ENCODE assay signal across 8 cellular contexts in genomic region chr10:73873163-73873842, GRCh38. TPM values are rescaled to one million over a fixed set of nuclear protein-coding genes. Genes with fewer than 3 reads are reported as not detected.
A peak's percentile ranks its signal among the peaks of the same experiment; 100 is the strongest.
DNase-seq lines count a peak whose midpoint lies in the region; ATAC-seq, FAIRE-seq and TF ChIP-seq lines count a peak whose summit lies in the region.

No MANE protein-coding gene starts in this region.

- H3K4me3 Mint-ChIP-seq in activated naive CD4-positive, alpha-beta T cell treated with anti-CD3 and anti-CD28 coated beads, Interleukin-2, amount 10 ng/mL, durations not matched to agents 7 days and 5 days: peak overlapping the region; percentile 77
- peak overlapping the region; percentile 83 for H3K4me3 Mint-ChIP-seq in memory B cell

- H2AFZ ChIP-seq in GM12878 (ENCODE audit: control insufficient read depth, low read depth, low read length): no peak overlapping the region

- CTCF ChIA-PET in activated naive CD4-positive, alpha-beta T cell treated with anti-CD3 and anti-CD28 coated beads, Interleukin-2, amount 10 ng/mL, durations not matched to agents 7 days and 5 days (lab: Charles Lee): interaction anchor here (1.0 to 11.8 kb wide), 2 partner anchors 8 to 22 kb away, joined by 4 to 406 read pairs; no protein-coding TSS in a partner anchor
- CTCF ChIA-PET in GM12878 (lab: Yijun Ruan, JAX): interaction anchor here (1.2 to 10.9 kb wide), 5 partner anchors 14 to 67 kb away, joined by 3 to 440 read pairs (median 7); no protein-coding TSS in a partner anchor

- SMC1A ChIA-PET in GM12878 (lab: Charles Lee; ENCODE audit: uncharacterized antibody, unreplicated experiment): interaction anchor here (1.9 kb wide), 1 partner anchor 24 kb away, joined by 4 read pairs; no protein-coding TSS in a partner anchor

- no peak for TF ChIP-seq CTCF in GM12878 (IDR thresholded peaks at IDR 0.05 in 2 of 3, conservative IDR thresholded peaks at IDR 0.05 in 1 of 3; ENCODE audit: control insufficient read depth in 2 of 3, extremely low read depth in 1 of 3, insufficient read depth in 1 of 3, low read depth in 3 of 3, low read length in 3 of 3)
- TF ChIP-seq CTCF in transverse colon (IDR thresholded peaks at IDR 0.05): no peak

- peaks cover 42% of the 10 kb centered on the region for H3K36me3 Mint-ChIP-seq in activated naive CD4-positive, alpha-beta T cell treated with anti-CD3 and anti-CD28 coated beads, Interleukin-2, amount 10 ng/mL, durations not matched to agents 7 days and 5 days
- peaks cover 6% of the 10 kb centered on the region for H3K36me3 Mint-ChIP-seq in memory B cell

- POLR2A ChIA-PET in GM12878 (lab: Charles Lee): interaction anchor here (0.8 kb wide), 1 partner anchor 16 kb away, joined by 3 read pairs; no protein-coding TSS in a partner anchor

- in situ Hi-C loops in GM12878 (cut with MboI) (no loop called here), transverse colon (cut with MboI; ENCODE audit: low pct_ligation_motif_present in 1 of 4, low pct_unique_long_range_greater_than_20kb in 1 of 4, low sequenced_read_pairs in 3 of 4) (no loop called here)

- no peak for ATAC-seq in GM12878
- no peak for ATAC-seq in memory B cell (ENCODE audit: low read depth)
- ATAC-seq in GM21360 (IDR thresholded peaks at IDR 0.05; ENCODE audit: unreplicated experiment): no peak
- ATAC-seq in GM19397 (IDR thresholded peaks at IDR 0.05; ENCODE audit: unreplicated experiment): no peak

- no TSS peak for BruUV-seq in GM12878 (replicated peaks; lab: Mats Ljungman, UMichigan)

- H4K20me1 ChIP-seq in GM12878 (ENCODE audit: control insufficient read depth, insufficient read depth): no peaks in the 10 kb centered on the region

- TF ChIP-seq POLR2A in GM12878 (IDR thresholded peaks at IDR 0.05; ENCODE audit: low read depth, low read length) (no peak), transverse colon (IDR thresholded peaks at IDR 0.05) (no peak)

- intact Hi-C loops in GM12878 (cut with micrococcal nuclease; ENCODE audit: unreplicated experiment) (no loop called here), transverse colon (cut with DNase I; ENCODE audit: low total_unique reads) (loop anchor here (2.0 kb wide), 1 partner anchor 25 kb away; no protein-coding TSS in a partner anchor)

- H3K79me2 ChIP-seq in GM12878 (ENCODE audit: control insufficient read depth, insufficient read depth, low read length): peaks cover 6% of the 10 kb centered on the region

- H3K9me3 Mint-ChIP-seq in activated naive CD4-positive, alpha-beta T cell treated with anti-CD3 and anti-CD28 coated beads, Interleukin-2, amount 10 ng/mL, durations not matched to agents 7 days and 5 days: no peaks in the 10 kb centered on the region
- H3K9me3 Mint-ChIP-seq in memory B cell: no peaks in the 10 kb centered on the region

- no peak for DNase-seq in activated naive CD4-positive, alpha-beta T cell treated with anti-CD3 and anti-CD28 coated beads, Interleukin-2, amount 10 ng/mL, durations not matched to agents 7 days and 5 days
- no peak for DNase-seq in activated naive CD4-positive, alpha-beta T cell treated with anti-CD3 and anti-CD28 coated beads, Interleukin-2, amount 50 U/mL, for 16 hours
- DNase-seq in GM12878 (ENCODE audit: low read depth, low spot score) (no peak), memory B cell (ENCODE audit: low spot score in 2 of 2) (no peak), transverse colon (no peak)
- DNase-seq in effector CD8-positive, alpha-beta T cell (lab: John Stamatoyannopoulos, UW): no peak

- peak overlapping the region; percentile 77 for H3K4me2 ChIP-seq in GM12878 (ENCODE audit: control insufficient read depth, insufficient read depth)

- TF ChIP-seq EP300 in GM12878 (IDR thresholded peaks at IDR 0.05; ENCODE audit: borderline replicate concordance in 1 of 2, control insufficient read depth in 1 of 2, low read depth in 2 of 2, low read length in 2 of 2) (no peak), transverse colon (IDR thresholded peaks at IDR 0.05; ENCODE audit: low read depth) (no peak)

- H3K27ac ChIP-seq in GM12878 (ENCODE audit: control insufficient read depth, insufficient read depth): no peak overlapping the region
- H3K27ac ChIP-seq in transverse colon: peak overlapping the region; percentile 79 to 90 (median 88)

- no peak for TF ChIP-seq RAD21 in GM12878 (IDR thresholded peaks at IDR 0.05; ENCODE audit: insufficient read depth, low read depth, low read length)

- H3K27me3 ChIP-seq in GM12878 (replicated peaks in 1 of 2; ENCODE audit: control insufficient read depth in 2 of 2, insufficient read depth in 2 of 2, low read length in 1 of 2) (no peaks in the 10 kb centered on the region), transverse colon (no peaks in the 10 kb centered on the region)

- H3K9me3 ChIP-seq in GM12878 (replicated peaks; ENCODE audit: control insufficient read depth, insufficient read depth, low read length) (no peaks in the 10 kb centered on the region), transverse colon (no peaks in the 10 kb centered on the region)

- peaks cover 70% of the 10 kb centered on the region for H3K4me1 Mint-ChIP-seq in activated naive CD4-positive, alpha-beta T cell treated with anti-CD3 and anti-CD28 coated beads, Interleukin-2, amount 10 ng/mL, durations not matched to agents 7 days and 5 days
- peaks cover 27% of the 10 kb centered on the region for H3K4me1 Mint-ChIP-seq in memory B cell

- no peaks in the 10 kb centered on the region for H3K27me3 Mint-ChIP-seq in activated naive CD4-positive, alpha-beta T cell treated with anti-CD3 and anti-CD28 coated beads, Interleukin-2, amount 10 ng/mL, durations not matched to agents 7 days and 5 days
- H3K27me3 Mint-ChIP-seq in memory B cell: no peaks in the 10 kb centered on the region

- no peak overlapping the region; the same call in 1 of the 2 replicates for H3K9ac ChIP-seq in GM12878 (ENCODE audit: control insufficient read depth, insufficient read depth, low read length)

- H3K36me3 ChIP-seq in GM12878 (ENCODE audit: control insufficient read depth in 2 of 2, insufficient read depth in 2 of 2, low read length in 1 of 2) (no peaks in the 10 kb centered on the region), transverse colon (no peaks in the 10 kb centered on the region)

- H3K27ac Mint-ChIP-seq in activated naive CD4-positive, alpha-beta T cell treated with anti-CD3 and anti-CD28 coated beads, Interleukin-2, amount 10 ng/mL, durations not matched to agents 7 days and 5 days: peak overlapping the region; percentile 79
- H3K27ac Mint-ChIP-seq in memory B cell: peak overlapping the region; percentile 21

- H3K4me1 ChIP-seq in GM12878 (ENCODE audit: control insufficient read depth, insufficient read depth, low read length) (peaks cover 13% of the 10 kb centered on the region), transverse colon (peaks cover 24 to 59% (median 46%) of the 10 kb centered on the region in 4 donors)

- 44% methylated on average over 22 of the region's 32 CpGs for WGBS in GM12878 (ENCODE audit: insufficient coverage, insufficient replicate concordance, low lambda C conversion rate, missing lambda C conversion rate)
- WGBS in transverse colon (ENCODE audit: low coverage in 1 of 2), 2 donors: 21 to 36% methylated on average over 5 to 29 of the region's 32 CpGs

- H3K4me3 ChIP-seq in GM12878: peak overlapping the region; percentile 68
- H3K4me3 ChIP-seq in transverse colon: peak overlapping the region; percentile 80 to 96 (median 86)

- FAIRE-seq in GM12878 (lab: Jason Lieb, UNC): no peak

- RAD21 ChIA-PET in GM12878 (lab: Charles Lee; ENCODE audit: unreplicated experiment): interaction anchor here (0.6 to 21.4 kb wide), 5 partner anchors 11 to 66 kb away, joined by 3 to 616 read pairs (median 149); no protein-coding TSS in a partner anchor

RNA-seq across cellular contexts. Expression of gene CAMK2G, which starts 1.1 kb away (rescaled TPM):
- 42.9 and 44.2 TPM in 2 replicates for total RNA-seq in GM12878 (2013; cell fraction: nucleolus; rRNA removed)
- total RNA-seq in GM12878 (2014; rRNA removed) (15.9 and 18.0 TPM in 2 replicates), GM12878 (2014; rRNA removed; fragmentation: Illumina TruSeq; extraction: Trizol) (15.1 and 15.8 TPM in 2 replicates), GM12878 (2021) (18.9 and 20.9 TPM in 2 replicates), transverse colon (100 to 1,000 TPM in 1 of 4 donors, 10 to 100 TPM in 3; 72.0 to 131 (median 83.0) TPM)
- 8.6 TPM for polyA plus RNA-seq in GM12878 (2011; ENCODE audit: low read depth)
- polyA plus RNA-seq in GM12878 (2011; rRNA removed) (14.3 and 19.7 TPM in 2 replicates), GM12878 (2014; fragmentation: Illumina TruSeq; extraction: Trizol) (21.1 and 22.9 TPM in 2 replicates), GM12878 (2014; fragmentation: Nextera tagmentation; extraction: Ambion mirVana) (1 to 10 TPM; 5.5 to 6.9 TPM), GM12878 (2014; rRNA removed) (23.4 and 24.3 TPM in 2 replicates), GM12878 (2016; fragmentation: Nextera tagmentation; extraction: Ambion mirVana) (10 to 100 TPM; 13.9 TPM)
- 19.0 and 21.6 TPM in 2 replicates for polyA plus RNA-seq in GM12878 (2011; cell fraction: cytosol; rRNA removed)
- polyA plus RNA-seq in GM12878 (2011; cell fraction: nucleus; rRNA removed): 39.5 and 45.1 TPM in 2 replicates
- 10.3 and 10.8 TPM in 2 replicates for polyA plus RNA-seq in GM12878 (2012)
- 17.9 and 21.1 TPM in 2 replicates for polyA minus RNA-seq in GM12878 (2011; rRNA and poly(A)+ RNA removed)
- polyA minus RNA-seq in GM12878 (2011; cell fraction: cytosol; rRNA and poly(A)+ RNA removed): 4.0 and 7.3 TPM in 2 replicates
- 11.5 and 22.0 TPM in 2 replicates for polyA minus RNA-seq in GM12878 (2011; cell fraction: nucleus; rRNA and poly(A)+ RNA removed)

RNA-seq across cellular contexts. Expression of gene PLAU, which starts 37.6 kb away (rescaled TPM):
- total RNA-seq in GM12878 (2013; cell fraction: nucleolus; rRNA removed): 11.2 and 14.9 TPM in 2 replicates
- total RNA-seq in GM12878 (2014; rRNA removed) (11.2 and 11.9 TPM in 2 replicates), GM12878 (2014; rRNA removed; fragmentation: Illumina TruSeq; extraction: Trizol) (9.3 and 16.0 TPM in 2 replicates), GM12878 (2021) (15.2 and 17.1 TPM in 2 replicates), transverse colon (1 to 10 TPM in 3 of 4 donors, under 1 TPM in 1; 0.75 to 8.0 (median 2.3) TPM)
- 0.20 TPM for polyA plus RNA-seq in GM12878 (2011; ENCODE audit: low read depth)
- polyA plus RNA-seq in GM12878 (2011; rRNA removed) (2.0 and 2.5 TPM in 2 replicates), GM12878 (2014; fragmentation: Illumina TruSeq; extraction: Trizol) (10.4 and 12.8 TPM in 2 replicates), GM12878 (2014; fragmentation: Nextera tagmentation; extraction: Ambion mirVana) (1 to 10 TPM; 5.7 to 8.0 TPM), GM12878 (2014; rRNA removed) (11.1 and 12.2 TPM in 2 replicates), GM12878 (2016; fragmentation: Nextera tagmentation; extraction: Ambion mirVana) (10 to 100 TPM; 16.9 to 20.9 TPM)
- polyA plus RNA-seq in GM12878 (2011; cell fraction: cytosol; rRNA removed): 3.2 and 4.3 TPM in 2 replicates
- polyA plus RNA-seq in GM12878 (2011; cell fraction: nucleus; rRNA removed): 5.4 and 7.6 TPM in 2 replicates
- polyA plus RNA-seq in GM12878 (2012): 0.54 and 1.2 TPM in 2 replicates
- polyA minus RNA-seq in GM12878 (2011; rRNA and poly(A)+ RNA removed): 2.0 and 2.3 TPM in 2 replicates
- polyA minus RNA-seq in GM12878 (2011; cell fraction: cytosol; rRNA and poly(A)+ RNA removed): 0.62 and 1.2 TPM in 2 replicates
- polyA minus RNA-seq in GM12878 (2011; cell fraction: nucleus; rRNA and poly(A)+ RNA removed): 1.1 and 1.2 TPM in 2 replicates
